ENCODE assay signal across 27 cellular contexts in genomic region chr9:135091545-135091944, GRCh38. TPM values are rescaled to one million over a fixed set of nuclear protein-coding genes. Genes with fewer than 3 reads are reported as not detected.
"Had no signal": no experiment of that assay in that cellular context is flagged by ENCODE, and none has a peak within 500 bp of the region (broad histone marks: within the 10 kb centered on the region; RNA-seq: fewer than 3 reads in every experiment).

No MANE protein-coding gene starts in this region.

- H3K4me3 ChIP-seq: adrenal gland, MG63 had no signal

- H3K36me3 Mint-ChIP-seq: activated naive CD8-positive, alpha-beta T cell had no signal

- H3K4me1 Mint-ChIP-seq: activated CD4-positive, alpha-beta T cell treated with anti-CD3 and anti-CD28 coated beads, Interleukin-2, amount 10 ng/mL, durations not matched to agents 24 days and 14 days; T-helper 17 cell had no signal

- FAIRE-seq: astrocyte, RCC 7860, TTC549 had no signal

- H3K27ac ChIP-seq: adrenal gland, brain microvascular endothelial cell had no signal

- H3K27ac Mint-ChIP-seq: activated B cell treated with CpG ODN at 0.5 μM for 24 hours; activated CD4-positive, alpha-beta T cell treated with anti-CD3 and anti-CD28 coated beads, Interleukin-2, amount 10 ng/mL, durations not matched to agents 24 days and 14 days; activated naive CD4-positive, alpha-beta T cell treated with anti-CD3 and anti-CD28 coated beads for 36 hours; activated naive CD8-positive, alpha-beta T cell; T-helper 17 cell had no signal

- H3K36me3 ChIP-seq: adrenal gland, brain microvascular endothelial cell, MG63 had no signal

- H3K4me3 Mint-ChIP-seq: activated B cell treated with CpG ODN at 0.5 μM for 24 hours; activated CD4-positive, alpha-beta T cell treated with anti-CD3 and anti-CD28 coated beads, Interleukin-2, amount 10 ng/mL, durations not matched to agents 24 days and 14 days; activated naive CD4-positive, alpha-beta T cell treated with anti-CD3 and anti-CD28 coated beads for 36 hours; activated naive CD8-positive, alpha-beta T cell; activated T-cell treated with anti-CD3 and anti-CD28 coated beads, Interleukin-2, amount 50 U/mL, for 4 hours; T-helper 17 cell had no signal

- DNase-seq: activated B cell treated with CpG ODN at 0.5 μM for 24 hours; activated CD4-positive, alpha-beta T cell treated with anti-CD3 and anti-CD28 coated beads for 1 hour; activated CD4-positive, alpha-beta T cell treated with anti-CD3 and anti-CD28 coated beads, Interleukin-2, amount 10 ng/mL, durations not matched to agents 24 days and 14 days; activated CD4-positive, alpha-beta T cell treated with anti-CD3 and anti-CD28 coated beads, Interleukin-2, amount 50 U/mL, for 48 hours; activated CD8-positive, alpha-beta memory T cell treated with anti-CD3 and anti-CD28 coated beads for 24 hours; activated gamma-delta T cell; activated naive CD4-positive, alpha-beta T cell treated with anti-CD3 and anti-CD28 coated beads for 36 hours; activated T-cell treated with anti-CD3 and anti-CD28 coated beads, Interleukin-2, amount 50 U/mL, for 4 hours; adrenal gland; brain microvascular endothelial cell; MG63; MV-4-11; NCI-H1092 treated with DMSO at 0.1 percent for 48 hours; NCI-H1436; NCI-H1694 treated with DMSO at 0.1 percent for 48 hours; NCI-H2029 treated with DMSO at 0.1 percent for 48 hours; NCI-H510A treated with DMSO at 0.1 percent for 48 hours; NCI-H69; NK-92 treated with Interleukin-12 subunit alpha and Interleukin-12 subunit beta, amount 100 ng/mL, for 24 hours; PC-3; SIG-M5; T-helper 17 cell; T1000 had no signal

- H3K27me3 ChIP-seq: MG63 had no signal

- H3K9me3 Mint-ChIP-seq: activated B cell treated with CpG ODN at 0.5 μM for 24 hours; activated CD4-positive, alpha-beta T cell treated with anti-CD3 and anti-CD28 coated beads, Interleukin-2, amount 10 ng/mL, durations not matched to agents 24 days and 14 days; activated naive CD4-positive, alpha-beta T cell treated with anti-CD3 and anti-CD28 coated beads for 36 hours; activated T-cell treated with anti-CD3 and anti-CD28 coated beads, Interleukin-2, amount 50 U/mL, for 4 hours had no signal

- H3K9me3 ChIP-seq: adrenal gland, MG63 had no signal

RNA-seq across cellular contexts. Expression of gene OLFM1, which starts 4.1 kb away (rescaled TPM):
- total RNA-seq: activated B cell treated with CpG ODN at 0.5 μM for 24 hours; activated naive CD4-positive, alpha-beta T cell treated with anti-CD3 and anti-CD28 coated beads for 36 hours; T-helper 17 cell had no signal
